Comparison of ENCODE assay signal across 13 cellular contexts in genomic region chr10:110571093-110571743, GRCh38. TPM values are rescaled to one million over a fixed set of nuclear protein-coding genes. Genes with fewer than 3 reads are reported as not detected.
DNase-seq lines count a peak whose midpoint lies in the region; ATAC-seq and TF ChIP-seq lines count a peak whose summit lies in the region.
"Had no signal": no experiment of that assay in that cellular context is flagged by ENCODE, and none has a peak within 500 bp of the region (broad histone marks: within the 10 kb centered on the region; RNA-seq: fewer than 3 reads in every experiment).

No MANE protein-coding gene starts in this region.

- intact Hi-C loops in IMR-90 (cut with micrococcal nuclease), result loop anchor here (10.0 kb wide), 1 partner anchor 436 kb away; no protein-coding TSS in a partner anchor

- H3K9me3 ChIP-seq in DOHH2 (ENCODE audit: control insufficient read depth, insufficient read depth, low read length), result no peaks in the 10 kb centered on the region
- no peaks in the 10 kb centered on the region for H3K9me3 ChIP-seq in IMR-90 (ENCODE audit: control insufficient read depth, insufficient read depth, low read length)
- H3K9me3 ChIP-seq in SU-DHL-6 (ENCODE audit: insufficient read depth, low read length), result no peaks in the 10 kb centered on the region
- no peaks in the 10 kb centered on the region for H3K9me3 ChIP-seq in neural cell (ENCODE audit: low read length)

- no peak overlapping the region for H4K5ac ChIP-seq in IMR-90 (ENCODE audit: low read depth, low read length)

- TF ChIP-seq RAD21 in IMR-90 (IDR thresholded peaks at IDR 0.05; ENCODE audit: low read length) (no peak), neural cell (conservative IDR thresholded peaks at IDR 0.05) (no peak)

- H3K4me1 ChIP-seq in DOHH2 (ENCODE audit: control insufficient read depth, low read length) (peaks cover 53% of the 10 kb centered on the region), IMR-90 (ENCODE audit: control insufficient read depth, insufficient read depth, low read length) (peaks cover 6% of the 10 kb centered on the region; the same call in 1 of the 2 replicates)

- H3K27me3 ChIP-seq in DOHH2 (ENCODE audit: control insufficient read depth, low read length), result no peaks in the 10 kb centered on the region
- no peaks in the 10 kb centered on the region for H3K27me3 ChIP-seq in IMR-90 (ENCODE audit: control insufficient read depth, insufficient read depth, low read length)
- no peaks in the 10 kb centered on the region for H3K27me3 ChIP-seq in SU-DHL-6 (ENCODE audit: low read length)
- no peaks in the 10 kb centered on the region for H3K27me3 ChIP-seq in neural cell (ENCODE audit: insufficient read depth, low read depth, low read length)

- H3K9me2 ChIP-seq in DOHH2 (replicated peaks; ENCODE audit: control insufficient read depth, low read length) (no peaks in the 10 kb centered on the region), SU-DHL-6 (replicated peaks; ENCODE audit: insufficient read depth, low read length) (no peaks in the 10 kb centered on the region), neural cell (ENCODE audit: insufficient read depth, low read length) (no peaks in the 10 kb centered on the region)

- BruUV-seq in IMR-90 (replicated peaks; lab: Mats Ljungman, UMichigan), result no TSS peak

- no peak for TF ChIP-seq CTCF in DOHH2 (IDR thresholded peaks at IDR 0.05; ENCODE audit: low read depth, low read length, poor library complexity, severe bottlenecking)
- no peak for TF ChIP-seq CTCF in IMR-90 (conservative IDR thresholded peaks at IDR 0.05; ENCODE audit: low read depth, low read length)
- TF ChIP-seq CTCF in SU-DHL-6 (IDR thresholded peaks at IDR 0.05; ENCODE audit: insufficient read depth, low read length, poor library complexity, severe bottlenecking), result no peak
- TF ChIP-seq CTCF in neural cell (IDR thresholded peaks at IDR 0.05; ENCODE audit: poor library complexity, severe bottlenecking), result no peak

- H3K4me2 ChIP-seq in DOHH2 (ENCODE audit: low read length), result peak overlapping the region; percentile 81
- H3K4me2 ChIP-seq in IMR-90 (ENCODE audit: low read depth, low read length), result no peak overlapping the region
- H3K4me2 ChIP-seq in SU-DHL-6 (ENCODE audit: low read depth, low read length, poor library complexity, severe bottlenecking), result peak overlapping the region; percentile 85
- H3K4me2 ChIP-seq in neural cell (ENCODE audit: low read length), result no peak overlapping the region

- H3K4me3 ChIP-seq in DOHH2 (ENCODE audit: low read length) (no peak overlapping the region), IMR-90 (ENCODE audit: insufficient read depth, low read depth, low read length) (no peak overlapping the region), SU-DHL-6 (ENCODE audit: insufficient read depth, low read length, poor library complexity, severe bottlenecking) (no peak overlapping the region), neural cell (ENCODE audit: low read length) (peak overlapping the region; percentile 8)

- H2AFZ ChIP-seq in IMR-90 (replicated peaks; ENCODE audit: low read length, poor library complexity) (no peak overlapping the region), SU-DHL-6 (ENCODE audit: low read depth, low read length, severe bottlenecking) (no peak overlapping the region), neural cell (ENCODE audit: low read depth, low read length) (no peak overlapping the region)

- POLR2A ChIA-PET in IMR-90 (lab: Charles Lee; ENCODE audit: unreplicated experiment) (no interaction called here), HEK293T (lab: Yijun Ruan, JAX) (interaction anchor here (1.1 kb wide), 1 partner anchor 266 kb away, joined by 3 read pairs; the partner anchor contains the start of gene SMNDC1)

- H4K20me1 ChIP-seq in DOHH2 (ENCODE audit: control insufficient read depth, insufficient read depth, low read depth, low read length) (peaks cover 28% of the 10 kb centered on the region; the same call in 1 of the 2 replicates), IMR-90 (ENCODE audit: insufficient read depth, low read length) (peaks cover 14% of the 10 kb centered on the region), SU-DHL-6 (ENCODE audit: low read depth, low read length) (peaks cover 37% of the 10 kb centered on the region), neural cell (ENCODE audit: insufficient read depth) (no peaks in the 10 kb centered on the region)

- no peak overlapping the region for H2BK120ac ChIP-seq in IMR-90 (ENCODE audit: low read depth, low read length)

- no peak overlapping the region for H2BK5ac ChIP-seq in IMR-90 (ENCODE audit: low read depth, low read length, poor library complexity, severe bottlenecking)

- no peak overlapping the region for H3K18ac ChIP-seq in IMR-90 (ENCODE audit: low read depth, low read length)

- H3K9ac ChIP-seq in IMR-90 (ENCODE audit: low read depth, low read length) (no peak overlapping the region), SU-DHL-6 (ENCODE audit: low read length) (no peak overlapping the region), neural cell (ENCODE audit: low read length) (no peak overlapping the region)

- H4K91ac ChIP-seq in IMR-90 (ENCODE audit: insufficient read depth, low read depth, low read length), result no peak overlapping the region

- H3K36me3 ChIP-seq in DOHH2 (ENCODE audit: control insufficient read depth, low read length) (peaks cover 79% of the 10 kb centered on the region), IMR-90 (ENCODE audit: control insufficient read depth, insufficient read depth, low read length) (peaks cover 5% of the 10 kb centered on the region), SU-DHL-6 (ENCODE audit: low read length) (peaks cover 47% of the 10 kb centered on the region), neural cell (ENCODE audit: insufficient read depth, low read length) (peaks cover 7% of the 10 kb centered on the region)

- dilution Hi-C loops in IMR-90 (cut with HindIII; ENCODE audit: low sequenced_read_pairs, unreplicated experiment), result no loop called here

- no peak overlapping the region for H2BK20ac ChIP-seq in IMR-90 (ENCODE audit: low read depth, low read length)

- H3K23ac ChIP-seq in IMR-90 (ENCODE audit: low read depth, low read length), result peak overlapping the region; percentile 59

- H4K8ac ChIP-seq in IMR-90 (ENCODE audit: low read depth in 2 of 2, low read length in 2 of 2), result no peak overlapping the region

- in situ Hi-C loops in IMR-90 (cut with MboI; ENCODE audit: low sequenced_read_pairs), result loop anchor here (25.0 kb wide), 1 partner anchor 659 kb away; the partner anchor contains the start of gene XPNPEP1

- H3K14ac ChIP-seq in IMR-90 (replicated peaks; ENCODE audit: low read depth, low read length), result no peak overlapping the region

- no peak overlapping the region for H3K56ac ChIP-seq in IMR-90 (ENCODE audit: extremely low read depth, insufficient read depth, low read length)

- no peak overlapping the region for H3K27ac ChIP-seq in DOHH2 (ENCODE audit: low read depth, low read length)
- no peak overlapping the region for H3K27ac ChIP-seq in IMR-90 (ENCODE audit: insufficient read depth, low read length)
- H3K27ac ChIP-seq in SU-DHL-6 (ENCODE audit: low read depth, low read length), result no peak overlapping the region
- H3K27ac ChIP-seq in neural cell (ENCODE audit: low read length), result no peak overlapping the region

- H3K79me2 ChIP-seq in DOHH2 (ENCODE audit: control insufficient read depth, low read length) (peaks cover 91% of the 10 kb centered on the region), SU-DHL-6 (ENCODE audit: insufficient read depth, low read length) (peaks cover 85% of the 10 kb centered on the region), neural cell (replicated peaks; ENCODE audit: insufficient read depth, low read length) (peaks cover 85% of the 10 kb centered on the region)

- H3K4ac ChIP-seq in IMR-90 (ENCODE audit: low read depth, low read length), result no peak overlapping the region

- no peak for TF ChIP-seq EP300 in neural cell (conservative IDR thresholded peaks at IDR 0.05; ENCODE audit: poor library complexity, severe bottlenecking)

- H3F3A ChIP-seq in DOHH2 (ENCODE audit: control insufficient read depth, insufficient read depth) (0 out of 2 replicates have a peak, but pooled peaks cover 3% of the 10 kb centered on the region), SU-DHL-6 (ENCODE audit: insufficient read depth) (no peaks in the 10 kb centered on the region), neural cell (ENCODE audit: insufficient read depth, low read length, poor library complexity, severe bottlenecking) (no peaks in the 10 kb centered on the region)

- ATAC-seq in IMR-90 (ENCODE audit: low read depth), result no peak

- no peak overlapping the region for H2AK9ac ChIP-seq in IMR-90 (replicated peaks; ENCODE audit: low read depth, low read length, poor library complexity)

- no peak for TF ChIP-seq POLR2A in IMR-90 (IDR thresholded peaks at IDR 0.05; ENCODE audit: low read depth, low read length)

- WGBS in IMR-90 (ENCODE audit: extremely low coverage in 2 of 2, insufficient read length in 1 of 2), 2 experiments, result no CpG with 5 or more reads among the region's 2 CpGs

- CTCF ChIA-PET in IMR-90 (lab: Yijun Ruan, JAX) (interaction anchor here (0.6 kb wide), 1 partner anchor 102 kb away, joined by 3 read pairs; no protein-coding TSS in a partner anchor), HEK293T (lab: Yijun Ruan, JAX) (no interaction called here)

- peaks cover 9% of the 10 kb centered on the region for H3K9me1 ChIP-seq in IMR-90 (ENCODE audit: insufficient read depth, low read length)

- no peak overlapping the region for H2BK15ac ChIP-seq in IMR-90 (ENCODE audit: low read depth, low read length)

- no peak for DNase-seq in IMR-90
- DNase-seq in inferior parietal cortex (ENCODE audit: extremely low spot score), result no peak
- no peak for DNase-seq in epidermal melanocyte (ENCODE audit: insufficient read length, low spot score)
- no peak for DNase-seq in HEK293T (ENCODE audit: extremely low spot score)
- DNase-seq: DMS 273 treated with DMSO at 0.1 percent for 48 hours, EL, H9, NCI-H1092 treated with DMSO at 0.1 percent for 48 hours, NCI-H1694 treated with DMSO at 0.1 percent for 48 hours, SIG-M5 had no signal

- no peak overlapping the region for H2AK5ac ChIP-seq in IMR-90 (ENCODE audit: low read depth, low read length)

- peaks cover 9 to 39% of the 10 kb centered on the region in 2 experiments for H3K79me1 ChIP-seq in IMR-90 (ENCODE audit: low read depth in 1 of 2, low read length in 2 of 2)

TF ChIP-seq in IMR-90, 13 proteins besides CTCF, POLR2A, EP300 and RAD21 (continues in another document):
- TF ChIP-seq CEBPB (IDR thresholded peaks at IDR 0.05; ENCODE audit: low read depth, low read length), result no peak
- TF ChIP-seq NFE2L2 (IDR thresholded peaks at IDR 0.05; ENCODE audit: low read depth, low read length), result no peak

TF ChIP-seq in HEK293T, 16 proteins besides CTCF, POLR2A, EP300 and RAD21:
- TF ChIP-seq FOXA1 (IDR thresholded peaks at IDR 0.05), result no peak
- TF ChIP-seq ARNT (IDR thresholded peaks at IDR 0.05), result no peak
- no peak for TF ChIP-seq ELF4 (IDR thresholded peaks at IDR 0.05)
- TF ChIP-seq BHLHE40 (IDR thresholded peaks at IDR 0.05; ENCODE audit: borderline replicate concordance), result no peak
TF ChIP-seq in HEK293T: peak in this region for 0.

RNA-seq across cellular contexts. Expression of gene SMC3, which starts 3.7 kb away (rescaled TPM):
- 15.2 and 30.0 TPM in 2 replicates for total RNA-seq in IMR-90 (2012; rRNA removed)
- polyA plus RNA-seq in IMR-90 (2012; rRNA removed), result 11.7 and 15.0 TPM in 2 replicates
- 1.3 and 2.1 TPM in 2 replicates for polyA plus RNA-seq in IMR-90 (2012; cell fraction: cytosol; rRNA removed)
- 0.76 and 5.6 TPM in 2 replicates for polyA plus RNA-seq in IMR-90 (2012; cell fraction: nucleus; rRNA removed; ENCODE audit: low replicate concordance)
- 60.1 and 67.7 TPM in 2 replicates for polyA plus RNA-seq in neural cell
- 99.3 and 120 TPM in 2 replicates for polyA minus RNA-seq in neural cell

Comparison
In these comparisons a context has a peak if more than half of its experiments do, and no peak if none do; other contexts are left out.
1. H3K4me2 ChIP-seq: peak in DOHH2 (single experiment) and SU-DHL-6 (single experiment); none in IMR-90 (single experiment) and neural cell (single experiment).